In the genomic region with DNA sequence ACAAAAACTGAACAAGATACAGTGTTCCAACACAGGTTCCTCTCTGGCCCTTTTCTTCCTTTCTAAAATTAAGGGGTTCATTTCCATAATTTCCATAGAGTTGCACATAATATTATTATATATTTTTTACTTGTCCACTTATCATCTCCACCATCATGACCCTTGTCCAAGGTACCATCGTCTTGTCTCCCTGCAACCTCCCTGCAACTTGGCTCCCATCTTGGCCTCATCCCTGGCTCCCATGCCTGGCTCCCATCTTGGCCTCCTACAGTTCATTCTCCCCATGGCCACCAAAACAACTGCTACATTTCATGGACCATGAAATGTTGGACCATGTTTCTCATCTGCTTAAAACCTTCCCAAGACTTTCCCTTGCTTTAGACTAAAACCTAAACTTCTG, we compare ENCODE assay signal across 1 cellular context.
A peak's percentile ranks its signal among the peaks of the same experiment; 100 is the strongest.
TF ChIP-seq lines count a peak whose summit lies in the region.

No MANE protein-coding gene starts in this region.

TF ChIP-seq in A549, 52 proteins besides CTCF, POLR2A, EP300 and RAD21:
- TF ChIP-seq, protein P1, sequence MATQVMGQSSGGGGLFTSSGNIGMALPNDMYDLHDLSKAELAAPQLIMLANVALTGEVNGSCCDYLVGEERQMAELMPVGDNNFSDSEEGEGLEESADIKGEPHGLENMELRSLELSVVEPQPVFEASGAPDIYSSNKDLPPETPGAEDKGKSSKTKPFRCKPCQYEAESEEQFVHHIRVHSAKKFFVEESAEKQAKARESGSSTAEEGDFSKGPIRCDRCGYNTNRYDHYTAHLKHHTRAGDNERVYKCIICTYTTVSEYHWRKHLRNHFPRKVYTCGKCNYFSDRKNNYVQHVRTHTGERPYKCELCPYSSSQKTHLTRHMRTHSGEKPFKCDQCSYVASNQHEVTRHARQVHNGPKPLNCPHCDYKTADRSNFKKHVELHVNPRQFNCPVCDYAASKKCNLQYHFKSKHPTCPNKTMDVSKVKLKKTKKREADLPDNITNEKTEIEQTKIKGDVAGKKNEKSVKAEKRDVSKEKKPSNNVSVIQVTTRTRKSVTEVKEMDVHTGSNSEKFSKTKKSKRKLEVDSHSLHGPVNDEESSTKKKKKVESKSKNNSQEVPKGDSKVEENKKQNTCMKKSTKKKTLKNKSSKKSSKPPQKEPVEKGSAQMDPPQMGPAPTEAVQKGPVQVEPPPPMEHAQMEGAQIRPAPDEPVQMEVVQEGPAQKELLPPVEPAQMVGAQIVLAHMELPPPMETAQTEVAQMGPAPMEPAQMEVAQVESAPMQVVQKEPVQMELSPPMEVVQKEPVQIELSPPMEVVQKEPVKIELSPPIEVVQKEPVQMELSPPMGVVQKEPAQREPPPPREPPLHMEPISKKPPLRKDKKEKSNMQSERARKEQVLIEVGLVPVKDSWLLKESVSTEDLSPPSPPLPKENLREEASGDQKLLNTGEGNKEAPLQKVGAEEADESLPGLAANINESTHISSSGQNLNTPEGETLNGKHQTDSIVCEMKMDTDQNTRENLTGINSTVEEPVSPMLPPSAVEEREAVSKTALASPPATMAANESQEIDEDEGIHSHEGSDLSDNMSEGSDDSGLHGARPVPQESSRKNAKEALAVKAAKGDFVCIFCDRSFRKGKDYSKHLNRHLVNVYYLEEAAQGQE (IDR thresholded peaks at IDR 0.05), result peak; percentile 40; the same call in 1 of the 2 replicates
- TF ChIP-seq FOSB (CRISPR knock-in tag; IDR thresholded peaks at IDR 0.05) (no peak), GATA3 (IDR thresholded peaks at IDR 0.05; ENCODE audit: borderline replicate concordance) (no peak)
